7 cellular contexts compared by ENCODE assay signal in genomic region chr2:173354601-173355131, GRCh38. TPM values are rescaled to one million over a fixed set of nuclear protein-coding genes. Genes with fewer than 3 reads are reported as not detected.
A peak's percentile ranks its signal among the peaks of the same experiment; 100 is the strongest.
DNase-seq lines count a peak whose midpoint lies in the region; ATAC-seq and TF ChIP-seq lines count a peak whose summit lies in the region.

TSS of gene CDCA7 (plus strand) at chr2:173354872. CDS start at chr2:173354964, 92 bp downstream.

- ATAC-seq in HG02642 (IDR thresholded peaks at IDR 0.05; ENCODE audit: poor library complexity, unreplicated experiment), result peak; percentile 71
- ATAC-seq in body of pancreas, result peak; percentile 90

- H3K27me3 ChIP-seq in body of pancreas (peaks cover 0 to 19% of the 10 kb centered on the region in 2 donors), iPS-20b (ENCODE audit: insufficient read depth, low read length) (no peaks in the 10 kb centered on the region)

- peak; percentile 53 for DNase-seq in NCI-H1105 (lab: John Stamatoyannopoulos, UW)
- peak; percentile 61 to 77 (median 68) for DNase-seq in body of pancreas
- DNase-seq in stimulated activated CD4-positive, alpha-beta T cell treated with anti-CD3 and anti-CD28 coated beads, Interleukin-12 subunit alpha, Interleukin-12 subunit beta, amount 100 ng/mL, for 4 hours, result peak; percentile 59

- H3K9ac ChIP-seq in iPS-20b (ENCODE audit: low read depth, low read length), result peak within 1 kb of the TSS; percentile 98

- peak in 3 of 7 experiments; percentile 4 to 32 (median 14) for TF ChIP-seq CTCF in body of pancreas (IDR thresholded peaks at IDR 0.05)

- TF ChIP-seq POLR2A in GM15510 (IDR thresholded peaks at IDR 0.05; ENCODE audit: borderline replicate concordance, extremely low read depth, insufficient read length), result peak; percentile 81
- no peak for TF ChIP-seq POLR2A in body of pancreas (IDR thresholded peaks at IDR 0.05)

- H3K9me3 ChIP-seq in body of pancreas (no peaks in the 10 kb centered on the region), iPS-20b (ENCODE audit: insufficient read depth, low read depth, low read length) (peaks cover 3% of the 10 kb centered on the region; the same call in 1 of the 2 replicates)

- intact Hi-C loops in T-helper 2 cell treated with Interferon-gamma antibody and Interleukin-4, amounts not matched to agents 100 ng/mL and 5 ng/mL, for 36 hours (cut with micrococcal nuclease), result loop anchor here (1.0 to 10.0 kb wide), 9 partner anchors 16 to 1138 kb away; partner anchors contain the start of genes MAP3K20, OLA1 and PDK1
- intact Hi-C loops in body of pancreas (cut with DNase I), result no loop called here

- H3K36me3 ChIP-seq in body of pancreas (replicated peaks in 1 of 2; ENCODE audit: insufficient read depth in 1 of 2, low read depth in 2 of 2) (no peaks in the 10 kb centered on the region), iPS-20b (ENCODE audit: insufficient read depth, low read depth, low read length) (peaks cover 14% of the 10 kb centered on the region)

- H3K4me3 ChIP-seq in body of pancreas (peak within 1 kb of the TSS; percentile 14 to 55), iPS-20b (ENCODE audit: low read length) (peak within 1 kb of the TSS; percentile 77)

- H3K4me1 ChIP-seq in body of pancreas, result peaks cover 15% of the 10 kb centered on the region
- peaks cover 25% of the 10 kb centered on the region; the same call in 1 of the 2 replicates for H3K4me1 ChIP-seq in iPS-20b (ENCODE audit: insufficient read depth, low read length)

- 1 to 7% methylated on average over 7 to 41 of the region's 48 CpGs for WGBS in body of pancreas, 2 donors

- H3K27ac ChIP-seq in body of pancreas, result no peak within 1 kb of the TSS
- peak within 1 kb of the TSS; percentile 93 for H3K27ac ChIP-seq in iPS-20b (ENCODE audit: low read length)

RNA-seq across cellular contexts. Expression of gene CDCA7, which starts in this region (rescaled TPM):
- total RNA-seq in T-helper 2 cell treated with Interferon-gamma antibody and Interleukin-4, amounts not matched to agents 100 ng/mL and 5 ng/mL, for 36 hours, result 116 TPM in 2 replicates
- 1 to 10 TPM; 3.1 to 3.6 TPM for total RNA-seq in body of pancreas

Comparison
In these comparisons a context has a peak if more than half of its experiments do, and no peak if none do; other contexts are left out.
1. RNA of gene CDCA7 (total RNA-seq): 116 TPM in T-helper 2 cell treated with Interferon-gamma antibody and Interleukin-4, amounts not matched to agents 100 ng/mL and 5 ng/mL, for 36 hours; 3.1 to 3.6 TPM in body of pancreas; every median in the first group is over 10 times any median in the second.
2. Peak in every context shown above with its lines, with median percentiles within 50 percentile points of each other: DNase-seq.